ENCODE assay signal across 33 cellular contexts in genomic region chr1:56790036-56790435, GRCh38. TPM values are rescaled to one million over a fixed set of nuclear protein-coding genes. Genes with fewer than 3 reads are reported as not detected.
"Had no signal": no experiment of that assay in that cellular context is flagged by ENCODE, and none has a peak within 500 bp of the region (broad histone marks: within the 10 kb centered on the region; RNA-seq: fewer than 3 reads in every experiment).

No MANE protein-coding gene starts in this region.

- H3K4me3 ChIP-seq: esophagus squamous epithelium had no signal

- H3K27ac Mint-ChIP-seq: activated CD8-positive, alpha-beta T cell treated with anti-CD3 and anti-CD28 coated beads for 36 hours; activated naive CD8-positive, alpha-beta T cell; activated T-helper 17 cell treated with anti-CD3 and anti-CD28 coated beads, Interleukin-2, amount 50 U/mL, for 72 hours; T-helper 17 cell; T-helper 2 cell treated with Interferon-gamma antibody and Interleukin-4, amounts not matched to agents 5 μg/mL and 100 μg/mL, for 36 hours had no signal

- DNase-seq: activated CD4-positive, alpha-beta T cell treated with anti-CD3 and anti-CD28 coated beads for 48 hours; activated CD4-positive, alpha-beta T cell treated with anti-CD3 and anti-CD28 coated beads, Interleukin-2, amount 50 U/mL, for 1 hour; activated CD4-positive, alpha-beta T cell treated with anti-CD3 and anti-CD28 coated beads, Interleukin-2, amount 50 U/mL, for 48 hours; activated CD8-positive, alpha-beta memory T cell treated with anti-CD3 and anti-CD28 coated beads for 24 hours; activated CD8-positive, alpha-beta T cell treated with anti-CD3 and anti-CD28 coated beads for 36 hours; activated effector memory CD4-positive, alpha-beta T cell treated with Interleukin-2 at 50 U/mL for 16 hours; activated gamma-delta T cell treated with Interleukin-2 at 50 U/mL for 16 hours; activated naive CD4-positive, alpha-beta T cell treated with anti-CD3 and anti-CD28 coated beads, Interleukin-2, amount 50 U/mL, for 16 hours; activated naive CD4-positive, alpha-beta T cell treated with Interleukin-2 at 50 U/mL for 16 hours; activated T-cell treated with anti-CD3 and anti-CD28 coated beads, Interleukin-2, amount 50 U/mL, for 4 hours; amniotic stem cell; anterior cingulate cortex; brain microvascular endothelial cell; cortex of kidney; dermis blood vessel endothelial cell; effector CD4-positive, alpha-beta T cell; esophagus squamous epithelium; foreskin melanocyte; head of caudate nucleus; T-helper 1 cell; T-helper 17 cell; T1000 had no signal

- FAIRE-seq: astrocyte, endometrium, endothelial cell of umbilical vein had no signal

- H3K36me3 ChIP-seq: brain microvascular endothelial cell, esophagus squamous epithelium had no signal

- H3K27ac ChIP-seq: brain microvascular endothelial cell, epithelial cell of prostate, esophagus squamous epithelium had no signal

- H3K9me3 ChIP-seq: esophagus squamous epithelium had no signal

- H3K4me1 Mint-ChIP-seq: activated T-helper 17 cell treated with anti-CD3 and anti-CD28 coated beads, Interleukin-2, amount 50 U/mL, for 72 hours; central memory CD8-positive, alpha-beta T cell; T-helper 17 cell had no signal

- H3K4me3 Mint-ChIP-seq: activated CD8-positive, alpha-beta T cell treated with anti-CD3 and anti-CD28 coated beads for 36 hours; activated naive CD8-positive, alpha-beta T cell; activated T-cell treated with anti-CD3 and anti-CD28 coated beads, Interleukin-2, amount 50 U/mL, for 4 hours; activated T-helper 17 cell treated with anti-CD3 and anti-CD28 coated beads, Interleukin-2, amount 50 U/mL, for 72 hours; central memory CD8-positive, alpha-beta T cell; T-helper 17 cell; T-helper 2 cell treated with Interferon-gamma antibody and Interleukin-4, amounts not matched to agents 5 μg/mL and 100 μg/mL, for 36 hours had no signal

- H3K27me3 ChIP-seq: brain microvascular endothelial cell had no signal

- ATAC-seq: activated CD8-positive, alpha-beta T cell treated with anti-CD3 and anti-CD28 coated beads for 36 hours; activated T-cell treated with anti-CD3 and anti-CD28 coated beads, Interleukin-2, amount 50 U/mL, for 4 hours; activated T-helper 17 cell treated with anti-CD3 and anti-CD28 coated beads, Interleukin-2, amount 50 U/mL, for 72 hours; T-helper 17 cell had no signal

- H3K36me3 Mint-ChIP-seq: activated naive CD8-positive, alpha-beta T cell had no signal

- H3K9me3 Mint-ChIP-seq: activated T-cell treated with anti-CD3 and anti-CD28 coated beads, Interleukin-2, amount 50 U/mL, for 4 hours; central memory CD8-positive, alpha-beta T cell; T-helper 2 cell treated with Interferon-gamma antibody and Interleukin-4, amounts not matched to agents 5 μg/mL and 100 μg/mL, for 36 hours had no signal

RNA-seq across cellular contexts. Expression of gene FYB2, which starts 29.2 kb away (rescaled TPM):
- total RNA-seq: activated CD8-positive, alpha-beta T cell treated with anti-CD3 and anti-CD28 coated beads for 36 hours; activated T-cell treated with anti-CD3 and anti-CD28 coated beads, Interleukin-2, amount 50 U/mL, for 4 hours; activated T-helper 17 cell treated with anti-CD3 and anti-CD28 coated beads, Interleukin-2, amount 50 U/mL, for 72 hours; bronchial epithelial cell; dermis blood vessel endothelial cell; endothelial cell of umbilical vein; fibroblast of lung; fibroblast of villous mesenchyme; T-helper 17 cell had no signal
- polyA plus RNA-seq: endothelial cell of umbilical vein, fibroblast of lung had no signal
